Comparison of ENCODE assay signal across 21 cellular contexts in genomic region chr16:50197582-50197981, GRCh38. TPM values are rescaled to one million over a fixed set of nuclear protein-coding genes. Genes with fewer than 3 reads are reported as not detected.
DNase-seq lines count a peak whose midpoint lies in the region; ATAC-seq and FAIRE-seq lines count a peak whose summit lies in the region.
"Had no signal": no experiment of that assay in that cellular context is flagged by ENCODE, and none has a peak within 500 bp of the region (broad histone marks: within the 10 kb centered on the region; RNA-seq: fewer than 3 reads in every experiment).

No MANE protein-coding gene starts in this region.

- ATAC-seq in GM19035 (IDR thresholded peaks at IDR 0.05; ENCODE audit: unreplicated experiment) (no peak), HG03520 (IDR thresholded peaks at IDR 0.05; ENCODE audit: unreplicated experiment) (no peak), GM18870 (IDR thresholded peaks at IDR 0.05; ENCODE audit: unreplicated experiment) (no peak)
- ATAC-seq: Panc1 had no signal

- H3K9me3 ChIP-seq in SJSA1 (replicated peaks) = no peaks in the 10 kb centered on the region
- H3K9me3 ChIP-seq: SK-N-SH had no signal

- peak; percentile 79 for FAIRE-seq in GM19239 (lab: Jason Lieb, UNC)
- FAIRE-seq: D721Med, GM12892 had no signal

- peaks cover 55% of the 10 kb centered on the region for H3K4me1 ChIP-seq in SJSA1 (replicated peaks)

- no peak overlapping the region for H3K4me3 ChIP-seq in SJSA1

- no peaks in the 10 kb centered on the region for H3K27me3 ChIP-seq in SJSA1 (replicated peaks)

- DNase-seq in NOMO-1 treated with DMSO at 0.1 percent for 48 hours (lab: John Stamatoyannopoulos, UW; ENCODE audit: unreplicated experiment) (peak; percentile 48), NOMO-1 treated with dmso at 0.1 percent for 144 hours (lab: John Stamatoyannopoulos, UW; ENCODE audit: unreplicated experiment) (no peak), GM19239 (ENCODE audit: insufficient read length, low spot score) (no peak), MV-4-11 (lab: John Stamatoyannopoulos, UW) (peak; percentile 77), SJSA1 (ENCODE audit: low read depth in 1 of 2, low spot score in 2 of 2) (no peak)
- DNase-seq: CD8-positive, alpha-beta T cell; DMS79; H7; NCI-H1048; NCI-H1436 treated with DMSO at 0.1 percent for 48 hours; NCI-H2029 treated with DMSO at 0.1 percent for 48 hours; NCI-H526 treated with DMSO at 0.1 percent for 48 hours; Right ventricle myocardium superior; SK-N-SH had no signal

- 0 out of 2 replicates have a peak overlapping the region, but pooled peaks have one; percentile 55 for H3K27ac ChIP-seq in SJSA1
- H3K27ac ChIP-seq: 22Rv1 had no signal

- H3K36me3 ChIP-seq in SJSA1 = no peaks in the 10 kb centered on the region

RNA-seq across cellular contexts. Expression of gene TENT4B, which starts 44.5 kb away (rescaled TPM):
- total RNA-seq in SJSA1 (2014; rRNA removed; shearing (Covaris generic)) = 10.5 and 14.5 TPM in 2 replicates

Comparison
In these comparisons a context has a peak if more than half of its experiments do, and no peak if none do; other contexts are left out.
1. DNase-seq: peak in NOMO-1 treated with DMSO at 0.1 percent for 48 hours (single experiment) and MV-4-11 (single experiment); none in NOMO-1 treated with dmso at 0.1 percent for 144 hours (single experiment), GM19239 (single experiment) and SJSA1 (0 of 2).